ENCODE assay signal across 1 cellular context in the genomic region with DNA sequence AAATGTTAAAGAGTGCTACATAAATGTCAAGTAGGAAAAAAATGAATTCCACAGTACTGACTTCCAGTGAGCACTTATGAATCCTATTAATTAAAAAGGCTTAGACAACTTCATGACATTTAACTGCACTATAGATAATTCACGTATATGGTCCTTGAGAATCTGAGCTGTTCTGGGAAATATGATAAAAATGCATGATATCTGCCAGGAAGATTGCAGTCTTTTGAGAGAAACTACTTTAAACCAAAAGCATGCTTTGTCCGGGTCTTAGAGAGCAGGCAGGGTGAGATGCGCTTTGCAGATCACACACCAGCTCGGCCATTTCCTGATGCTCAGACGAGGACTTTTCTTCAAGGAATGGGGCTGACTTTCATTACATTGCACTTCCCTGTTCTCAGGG.
A peak's percentile ranks its signal among the peaks of the same experiment; 100 is the strongest.
TF ChIP-seq lines count a peak whose summit lies in the region.

No MANE protein-coding gene starts in this region.

TF ChIP-seq in SK-N-SH treated with all-trans-retinoic acid at 6 μM for 48 hours, 23 proteins besides CTCF, POLR2A, EP300 and RAD21 (continued from another document):
- TF ChIP-seq ZNF8 (CRISPR knock-in tag; IDR thresholded peaks at IDR 0.05): peak; percentile 41; the same call in 1 of the 2 replicates
- TF ChIP-seq, protein P1, sequence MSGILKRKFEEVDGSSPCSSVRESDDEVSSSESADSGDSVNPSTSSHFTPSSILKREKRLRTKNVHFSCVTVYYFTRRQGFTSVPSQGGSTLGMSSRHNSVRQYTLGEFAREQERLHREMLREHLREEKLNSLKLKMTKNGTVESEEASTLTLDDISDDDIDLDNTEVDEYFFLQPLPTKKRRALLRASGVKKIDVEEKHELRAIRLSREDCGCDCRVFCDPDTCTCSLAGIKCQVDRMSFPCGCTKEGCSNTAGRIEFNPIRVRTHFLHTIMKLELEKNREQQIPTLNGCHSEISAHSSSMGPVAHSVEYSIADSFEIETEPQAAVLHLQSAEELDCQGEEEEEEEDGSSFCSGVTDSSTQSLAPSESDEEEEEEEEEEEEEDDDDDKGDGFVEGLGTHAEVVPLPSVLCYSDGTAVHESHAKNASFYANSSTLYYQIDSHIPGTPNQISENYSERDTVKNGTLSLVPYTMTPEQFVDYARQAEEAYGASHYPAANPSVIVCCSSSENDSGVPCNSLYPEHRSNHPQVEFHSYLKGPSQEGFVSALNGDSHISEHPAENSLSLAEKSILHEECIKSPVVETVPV (CRISPR knock-in tag; IDR thresholded peaks at IDR 0.05): peak; percentile 56; the same call in 1 of the 2 replicates
- peak; percentile 87 for TF ChIP-seq ZFP3 (CRISPR knock-in tag; IDR thresholded peaks at IDR 0.05)
- TF ChIP-seq ZC3H10 (CRISPR knock-in tag; IDR thresholded peaks at IDR 0.05): no peak
- no peak for TF ChIP-seq PPARA (CRISPR knock-in tag; IDR thresholded peaks at IDR 0.05; ENCODE audit: borderline replicate concordance)
- TF ChIP-seq BACH2 (CRISPR knock-in tag; IDR thresholded peaks at IDR 0.05; ENCODE audit: borderline replicate concordance): no peak
- TF ChIP-seq TCF4 (CRISPR knock-in tag; IDR thresholded peaks at IDR 0.05; ENCODE audit: borderline replicate concordance): peak; percentile 39; the same call in 1 of the 2 replicates
- TF ChIP-seq SNAI2 (CRISPR knock-in tag; IDR thresholded peaks at IDR 0.05): peak; percentile 83; the same call in 1 of the 2 replicates
- TF ChIP-seq, protein P2, sequence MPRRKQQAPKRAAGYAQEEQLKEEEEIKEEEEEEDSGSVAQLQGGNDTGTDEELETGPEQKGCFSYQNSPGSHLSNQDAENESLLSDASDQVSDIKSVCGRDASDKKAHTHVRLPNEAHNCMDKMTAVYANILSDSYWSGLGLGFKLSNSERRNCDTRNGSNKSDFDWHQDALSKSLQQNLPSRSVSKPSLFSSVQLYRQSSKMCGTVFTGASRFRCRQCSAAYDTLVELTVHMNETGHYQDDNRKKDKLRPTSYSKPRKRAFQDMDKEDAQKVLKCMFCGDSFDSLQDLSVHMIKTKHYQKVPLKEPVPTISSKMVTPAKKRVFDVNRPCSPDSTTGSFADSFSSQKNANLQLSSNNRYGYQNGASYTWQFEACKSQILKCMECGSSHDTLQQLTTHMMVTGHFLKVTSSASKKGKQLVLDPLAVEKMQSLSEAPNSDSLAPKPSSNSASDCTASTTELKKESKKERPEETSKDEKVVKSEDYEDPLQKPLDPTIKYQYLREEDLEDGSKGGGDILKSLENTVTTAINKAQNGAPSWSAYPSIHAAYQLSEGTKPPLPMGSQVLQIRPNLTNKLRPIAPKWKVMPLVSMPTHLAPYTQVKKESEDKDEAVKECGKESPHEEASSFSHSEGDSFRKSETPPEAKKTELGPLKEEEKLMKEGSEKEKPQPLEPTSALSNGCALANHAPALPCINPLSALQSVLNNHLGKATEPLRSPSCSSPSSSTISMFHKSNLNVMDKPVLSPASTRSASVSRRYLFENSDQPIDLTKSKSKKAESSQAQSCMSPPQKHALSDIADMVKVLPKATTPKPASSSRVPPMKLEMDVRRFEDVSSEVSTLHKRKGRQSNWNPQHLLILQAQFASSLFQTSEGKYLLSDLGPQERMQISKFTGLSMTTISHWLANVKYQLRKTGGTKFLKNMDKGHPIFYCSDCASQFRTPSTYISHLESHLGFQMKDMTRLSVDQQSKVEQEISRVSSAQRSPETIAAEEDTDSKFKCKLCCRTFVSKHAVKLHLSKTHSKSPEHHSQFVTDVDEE (CRISPR knock-in tag; IDR thresholded peaks at IDR 0.05): peak; percentile 41; the same call in 1 of the 2 replicates
- TF ChIP-seq, protein P3, sequence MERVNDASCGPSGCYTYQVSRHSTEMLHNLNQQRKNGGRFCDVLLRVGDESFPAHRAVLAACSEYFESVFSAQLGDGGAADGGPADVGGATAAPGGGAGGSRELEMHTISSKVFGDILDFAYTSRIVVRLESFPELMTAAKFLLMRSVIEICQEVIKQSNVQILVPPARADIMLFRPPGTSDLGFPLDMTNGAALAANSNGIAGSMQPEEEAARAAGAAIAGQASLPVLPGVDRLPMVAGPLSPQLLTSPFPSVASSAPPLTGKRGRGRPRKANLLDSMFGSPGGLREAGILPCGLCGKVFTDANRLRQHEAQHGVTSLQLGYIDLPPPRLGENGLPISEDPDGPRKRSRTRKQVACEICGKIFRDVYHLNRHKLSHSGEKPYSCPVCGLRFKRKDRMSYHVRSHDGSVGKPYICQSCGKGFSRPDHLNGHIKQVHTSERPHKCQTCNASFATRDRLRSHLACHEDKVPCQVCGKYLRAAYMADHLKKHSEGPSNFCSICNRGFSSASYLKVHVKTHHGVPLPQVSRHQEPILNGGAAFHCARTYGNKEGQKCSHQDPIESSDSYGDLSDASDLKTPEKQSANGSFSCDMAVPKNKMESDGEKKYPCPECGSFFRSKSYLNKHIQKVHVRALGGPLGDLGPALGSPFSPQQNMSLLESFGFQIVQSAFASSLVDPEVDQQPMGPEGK (CRISPR knock-in tag; IDR thresholded peaks at IDR 0.05; ENCODE audit: borderline replicate concordance): peak; percentile 79
- TF ChIP-seq RARB (CRISPR knock-in tag; IDR thresholded peaks at IDR 0.05): no peak
